ENCODE assay signal across 8 cellular contexts in the genomic region with DNA sequence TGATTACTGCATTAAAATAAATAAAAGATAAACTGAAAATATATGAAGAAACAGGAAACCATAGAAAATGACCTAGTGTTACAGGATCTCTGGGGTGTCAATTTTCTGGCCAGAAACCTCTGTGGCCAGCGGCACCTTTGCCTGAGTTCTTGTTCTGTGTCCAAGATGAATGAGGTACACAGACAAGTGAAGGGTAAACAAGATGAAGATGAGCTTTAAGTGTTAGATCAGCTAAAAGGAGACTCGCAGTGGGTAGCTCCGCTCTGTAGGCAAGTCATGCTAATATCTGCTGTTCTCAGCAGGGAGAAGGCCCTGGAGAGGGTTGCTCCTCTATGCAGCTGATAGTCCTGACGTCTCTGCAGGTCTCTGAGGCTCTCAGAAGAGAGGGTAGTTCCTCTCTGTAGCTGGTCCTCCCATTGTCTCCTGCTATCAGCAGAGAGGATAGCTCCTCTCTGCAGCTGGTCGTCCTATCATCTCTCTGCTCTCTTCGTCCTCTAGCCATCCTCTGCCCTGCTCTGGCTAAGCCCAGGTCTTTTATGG. TPM values are rescaled to one million over a fixed set of nuclear protein-coding genes. Genes with fewer than 3 reads are reported as not detected.
DNase-seq lines count a peak whose midpoint lies in the region; ATAC-seq and TF ChIP-seq lines count a peak whose summit lies in the region.

No MANE protein-coding gene starts in this region.

- POLR2A ChIA-PET in activated CD4-positive, alpha-beta T cell treated with anti-CD3 and anti-CD28 coated beads for 36 hours (lab: Charles Lee): interaction anchor here (0.6 kb wide), 1 partner anchor 40 kb away, joined by 12 read pairs; no protein-coding TSS in a partner anchor

- H3K4me3 ChIP-seq in WERI-Rb-1 (ENCODE audit: low read depth, low read length) (peak overlapping the region; percentile 69), iPS-11a (ENCODE audit: low read depth, low read length) (peak overlapping the region; percentile 66), testis (peak overlapping the region; percentile 64 to 81)

- H3K27ac Mint-ChIP-seq in activated CD4-positive, alpha-beta T cell treated with anti-CD3 and anti-CD28 coated beads for 36 hours: peak overlapping the region; percentile 58

- peaks cover 6% of the 10 kb centered on the region for H3K4me1 ChIP-seq in testis

- intact Hi-C loops in activated CD4-positive, alpha-beta T cell treated with anti-CD3 and anti-CD28 coated beads for 36 hours (cut with DNase I, micrococcal nuclease): loop anchor here (1.0 to 5.0 kb wide), 3 partner anchors 19 to 36 kb away; partner anchors contain the start of genes TBC1D22B (in 2 of the 2) and TMEM217 (in 1 of the 2)
- intact Hi-C loops in testis (cut with DNase I; ENCODE audit: low total_unique reads): no loop called here

- no peaks in the 10 kb centered on the region for H3K36me3 ChIP-seq in WERI-Rb-1
- no peaks in the 10 kb centered on the region for H3K36me3 ChIP-seq in testis (ENCODE audit: low read depth, missing control alignments)

- CTCF ChIA-PET in activated CD4-positive, alpha-beta T cell treated with anti-CD3 and anti-CD28 coated beads for 36 hours (lab: Charles Lee): interaction anchor here (0.5 to 2.2 kb wide), 6 partner anchors 9 to 204 kb away, joined by 3 to 10 read pairs (median 4); no protein-coding TSS in a partner anchor

- H3K27ac ChIP-seq in WERI-Rb-1 (peak overlapping the region; percentile 67), testis (peak overlapping the region; percentile 39 to 63)

- H3K27me3 Mint-ChIP-seq in activated CD4-positive, alpha-beta T cell treated with anti-CD3 and anti-CD28 coated beads for 36 hours: no peaks in the 10 kb centered on the region

- 31 to 36% methylated on average over 6 of the region's 6 CpGs for WGBS in testis, 2 donors

- H3K4me3 Mint-ChIP-seq in activated CD4-positive, alpha-beta T cell treated with anti-CD3 and anti-CD28 coated beads for 36 hours: peak overlapping the region; percentile 67

- H3K36me3 Mint-ChIP-seq in activated CD4-positive, alpha-beta T cell treated with anti-CD3 and anti-CD28 coated beads for 36 hours (ENCODE audit: low read depth): no peaks in the 10 kb centered on the region

- no peaks in the 10 kb centered on the region for H3K9me3 ChIP-seq in WERI-Rb-1 (ENCODE audit: severe bottlenecking)
- no peaks in the 10 kb centered on the region for H3K9me3 ChIP-seq in testis

- no peak for TF ChIP-seq POLR2A in testis (IDR thresholded peaks at IDR 0.05)

- no peak for TF ChIP-seq CTCF in WERI-Rb-1 (IDR thresholded peaks at IDR 0.05; ENCODE audit: low read depth, low read length)
- no peak for TF ChIP-seq CTCF in testis (IDR thresholded peaks at IDR 0.05)

- no peak for DNase-seq in activated CD4-positive, alpha-beta T cell treated with anti-CD3 and anti-CD28 coated beads for 36 hours
- no peak for DNase-seq in activated CD4-positive, alpha-beta T cell treated with anti-CD3 and anti-CD28 coated beads, Interleukin-2, amount 50 U/mL, for 4 hours
- DNase-seq in WERI-Rb-1: no peak
- no peak for DNase-seq in testis
- DNase-seq in stimulated activated CD4-positive, alpha-beta T cell treated with anti-CD3 and anti-CD28 coated beads, Interleukin-12 subunit alpha, Interleukin-12 subunit beta, amount 100 ng/mL, for 4 hours: no peak

- H3K4me1 Mint-ChIP-seq in activated CD4-positive, alpha-beta T cell treated with anti-CD3 and anti-CD28 coated beads for 36 hours: peaks cover 15% of the 10 kb centered on the region

- H3K27me3 ChIP-seq in WERI-Rb-1 (ENCODE audit: insufficient read depth, low read depth, severe bottlenecking) (no peaks in the 10 kb centered on the region), testis (no peaks in the 10 kb centered on the region)

- no peak for ATAC-seq in activated CD4-positive, alpha-beta T cell treated with anti-CD3 and anti-CD28 coated beads for 36 hours
- no peak for ATAC-seq in HG02840 (IDR thresholded peaks at IDR 0.05; ENCODE audit: low FRiP score, unreplicated experiment)
- no peak for ATAC-seq in HG02571 (IDR thresholded peaks at IDR 0.05; ENCODE audit: unreplicated experiment)

- H3K9me3 Mint-ChIP-seq in activated CD4-positive, alpha-beta T cell treated with anti-CD3 and anti-CD28 coated beads for 36 hours (ENCODE audit: low read depth): no peaks in the 10 kb centered on the region

RNA-seq across cellular contexts. Expression of gene TBC1D22B, which starts 35.9 kb away (rescaled TPM):
- 10 to 100 TPM; 14.9 to 17.0 TPM for total RNA-seq in activated CD4-positive, alpha-beta T cell treated with anti-CD3 and anti-CD28 coated beads for 36 hours
- total RNA-seq in testis: 10 to 100 TPM; 25.6 to 36.4 TPM
- polyA plus RNA-seq in testis (ENCODE audit: insufficient read depth, low read depth, low replicate concordance): 23.1 TPM

RNA-seq across cellular contexts. Expression of gene TMEM217, which starts 36.3 kb away (rescaled TPM):
- 1 to 10 TPM; 2.5 TPM for total RNA-seq in activated CD4-positive, alpha-beta T cell treated with anti-CD3 and anti-CD28 coated beads for 36 hours
- 10 to 100 TPM; 13.3 to 16.2 TPM for total RNA-seq in testis
- 46.5 TPM for polyA plus RNA-seq in testis (ENCODE audit: insufficient read depth, low read depth, low replicate concordance)

RNA-seq across cellular contexts. Expression of gene PIM1, which starts 51.7 kb away (rescaled TPM):
- 100 to 1,000 TPM; 137 to 163 TPM for total RNA-seq in activated CD4-positive, alpha-beta T cell treated with anti-CD3 and anti-CD28 coated beads for 36 hours
- total RNA-seq in testis: 10 to 100 TPM; 20.4 to 30.8 TPM
- 28.0 TPM for polyA plus RNA-seq in testis (ENCODE audit: insufficient read depth, low read depth, low replicate concordance)

Comparison
In these comparisons a context has a peak if more than half of its experiments do, and no peak if none do; other contexts are left out.
1. RNA of gene TMEM217, which starts 36.3 kb away (total RNA-seq): 13.3 to 16.2 TPM in testis; 2.5 TPM in activated CD4-positive, alpha-beta T cell treated with anti-CD3 and anti-CD28 coated beads for 36 hours; every median in the first group is over 4 times any median in the second.
2. RNA of gene PIM1, which starts 51.7 kb away (total RNA-seq): 137 to 163 TPM in activated CD4-positive, alpha-beta T cell treated with anti-CD3 and anti-CD28 coated beads for 36 hours; 20.4 to 30.8 TPM in testis; every median in the first group is over 4 times any median in the second.
3. Peak in every context shown above with its lines, with median percentiles within 50 percentile points of each other: H3K4me3 ChIP-seq.